In genomic region chr6:137794510-137795200, GRCh38 we compare ENCODE assay signal across 1 cellular context.
TF ChIP-seq lines count a peak whose summit lies in the region.

No MANE protein-coding gene starts in this region.

TF ChIP-seq in K562, 482 proteins besides CTCF, POLR2A, EP300 and RAD21 (continued from another document and continues in another):
- TF ChIP-seq PBX2 (CRISPR knock-in tag; IDR thresholded peaks at IDR 0.05; ENCODE audit: low read depth) = no peak
- TF ChIP-seq PBX2 (tag; conservative IDR thresholded peaks at IDR 0.05; ENCODE audit: low read depth) = peak; percentile 8; the same call in 1 of the 2 replicates
- TF ChIP-seq PKNOX1 (IDR thresholded peaks at IDR 0.05) = no peak
- TF ChIP-seq ATF7 (IDR thresholded peaks at IDR 0.05) = 0 out of 2 replicates have a peak, but pooled peaks have one; percentile 46
- TF ChIP-seq ZNF318 (IDR thresholded peaks at IDR 0.05; ENCODE audit: borderline replicate concordance in 1 of 2, low read depth in 1 of 2) = peak in 1 of 2 experiments; percentile 46; a peak in 1 of 4 replicates
- TF ChIP-seq MAZ (CRISPR knock-in tag; conservative IDR thresholded peaks at IDR 0.05 in 1 of 2, IDR thresholded peaks at IDR 0.05 in 1 of 2) = peak; percentile 25 to 28; a peak in 1 of 4 replicates
- TF ChIP-seq ZNF280A (IDR thresholded peaks at IDR 0.05; ENCODE audit: low read depth, partially characterized antibody) = no peak
- TF ChIP-seq AFF1 (IDR thresholded peaks at IDR 0.05; ENCODE audit: low read depth in 1 of 2, partially characterized antibody in 2 of 2) = peak in 1 of 2 experiments; percentile 21
- TF ChIP-seq DNMT1 (IDR thresholded peaks at IDR 0.05) = no peak
- TF ChIP-seq ZBTB12 (CRISPR knock-in tag; IDR thresholded peaks at IDR 0.05) = no peak
- 0 out of 2 replicates have a peak, but pooled peaks have one; percentile 10 for TF ChIP-seq FOXM1 (IDR thresholded peaks at IDR 0.05; ENCODE audit: low read depth)
- TF ChIP-seq FOXM1 (CRISPR knock-in tag; IDR thresholded peaks at IDR 0.05; ENCODE audit: low read depth) = no peak
- no peak for TF ChIP-seq TAF15 (IDR thresholded peaks at IDR 0.05; ENCODE audit: low read depth, low read length)
- TF ChIP-seq DMBX1 (CRISPR knock-in tag; IDR thresholded peaks at IDR 0.05; ENCODE audit: borderline replicate concordance) = peak; percentile 56; the same call in 1 of the 2 replicates
- TF ChIP-seq CBX3 (IDR thresholded peaks at IDR 0.05; ENCODE audit: borderline replicate concordance in 1 of 2, low read length in 2 of 2) = peak in 1 of 2 experiments; percentile 41; a peak in 1 of 3 replicates
- TF ChIP-seq STAT5A (IDR thresholded peaks at IDR 0.05; ENCODE audit: borderline replicate concordance, low read length) = no peak
- no peak for TF ChIP-seq YY1 (IDR thresholded peaks at IDR 0.05; ENCODE audit: borderline replicate concordance in 1 of 3, control insufficient read depth in 1 of 3, extremely low read depth in 1 of 3, insufficient read depth in 3 of 3, insufficient read length in 1 of 3, insufficient replicate concordance in 2 of 3, low read depth in 1 of 3, low read length in 2 of 3)
- TF ChIP-seq ARID1B (IDR thresholded peaks at IDR 0.05) = peak; percentile 62
- TF ChIP-seq ZNF584 (CRISPR knock-in tag; IDR thresholded peaks at IDR 0.05; ENCODE audit: low read depth) = no peak
- peak; percentile 73 for TF ChIP-seq ELF4 (CRISPR knock-in tag; IDR thresholded peaks at IDR 0.05)
- no peak for TF ChIP-seq REST (CRISPR knock-in tag; IDR thresholded peaks at IDR 0.05; ENCODE audit: low read depth)
- peak; percentile 77 for TF ChIP-seq GABPA (tag; conservative IDR thresholded peaks at IDR 0.05; ENCODE audit: low read depth)
- TF ChIP-seq BACH1 (tag; IDR thresholded peaks at IDR 0.05) = peak; percentile 46; the same call in 1 of the 2 replicates
